In genomic region chr1:206612129-206612876, GRCh38 we compare ENCODE assay signal across 8 cellular contexts. TPM values are rescaled to one million over a fixed set of nuclear protein-coding genes. Genes with fewer than 3 reads are reported as not detected.
DNase-seq lines count a peak whose midpoint lies in the region; ATAC-seq, FAIRE-seq and TF ChIP-seq lines count a peak whose summit lies in the region.

Gene EIF2D, minus strand, starts transcription at chr1:206612465. Its CDS starts 123 bp downstream, at chr1:206612342.

- intact Hi-C loops in cardiac septum (cut with DNase I) = no loop called here
- intact Hi-C loops in posterior cingulate gyrus (cut with DNase I) = loop anchor here (5.0 kb wide), 1 partner anchor 60 kb away; no protein-coding TSS in a partner anchor

- peak; percentile 98 for DNase-seq in GM12891 (ENCODE audit: insufficient read length, low spot score)
- peak; percentile 86 for DNase-seq in NCI-H146 treated with DMSO at 0.1 percent for 48 hours (lab: John Stamatoyannopoulos, UW; ENCODE audit: unreplicated experiment)
- DNase-seq in T-helper 1 cell = peak; percentile 89 to 96 (median 90)
- peak; percentile 96 for DNase-seq in cardiac septum (ENCODE audit: low spot score)
- DNase-seq in posterior cingulate gyrus = peak; percentile 89 to 99 (median 94)
- peak; percentile 98 for DNase-seq in type B pancreatic cell (ENCODE audit: extremely low spot score, unreplicated experiment)

- H3K27ac Mint-ChIP-seq in type B pancreatic cell = peak within 1 kb of the TSS; percentile 93

- peaks cover 18% of the 10 kb centered on the region for H3K27me3 Mint-ChIP-seq in type B pancreatic cell

- H3K4me1 Mint-ChIP-seq in type B pancreatic cell (ENCODE audit: unreplicated experiment) = peaks cover 14% of the 10 kb centered on the region

- 4 to 6% (median 4%) methylated on average over 47 to 48 of the region's 48 CpGs for WGBS in adipose tissue, 3 donors

- peak; percentile 87 for ATAC-seq in HG02852 (IDR thresholded peaks at IDR 0.05; ENCODE audit: unreplicated experiment)

- peak within 1 kb of the TSS; percentile 72 for H3K27ac ChIP-seq in adipose tissue (ENCODE audit: low read depth, low read length)

- peak; percentile 96 for TF ChIP-seq POLR2A in GM12891 (IDR thresholded peaks at IDR 0.05; ENCODE audit: low read depth, low read length)

- H3K4me3 Mint-ChIP-seq in type B pancreatic cell = peak within 1 kb of the TSS; percentile 96

- FAIRE-seq in GM12891 (lab: Jason Lieb, UNC) = peak; percentile 95

- peaks cover 9% of the 10 kb centered on the region for H3K36me3 Mint-ChIP-seq in type B pancreatic cell

- peak; percentile 95 for TF ChIP-seq CTCF in type B pancreatic cell (conservative IDR thresholded peaks at IDR 0.05)

- H3K9me3 Mint-ChIP-seq in type B pancreatic cell = no peaks in the 10 kb centered on the region

TF ChIP-seq in GM12891, 5 proteins besides CTCF, POLR2A, EP300 and RAD21:
- TF ChIP-seq POLR2AphosphoS5 (IDR thresholded peaks at IDR 0.05; ENCODE audit: low read depth, low read length) (peak; percentile 91), TAF1 (IDR thresholded peaks at IDR 0.05; ENCODE audit: low read depth, low read length) (peak; percentile 99), POU2F2 (IDR thresholded peaks at IDR 0.05; ENCODE audit: low read depth, low read length) (peak; percentile 92), SPI1 (IDR thresholded peaks at IDR 0.05; ENCODE audit: low read depth, low read length) (no peak), PAX5 (IDR thresholded peaks at IDR 0.05; ENCODE audit: insufficient read depth, low read length, severe bottlenecking) (peak; percentile 71)

RNA-seq across cellular contexts. Expression of gene EIF2D, which starts in this region (rescaled TPM):
- 84.7 TPM for polyA plus RNA-seq in GM12891 (2012; ENCODE audit: low read depth, missing spikeins)
- polyA plus RNA-seq in adipose tissue = 10 to 100 TPM; 29.5 to 57.5 (median 42.1) TPM
- total RNA-seq in cardiac septum = 27.8 TPM
- 38.2 and 45.7 TPM in 2 replicates for total RNA-seq in type B pancreatic cell (ENCODE audit: low replicate concordance)

Comparison
In these comparisons a context has a peak if more than half of its experiments do, and no peak if none do; other contexts are left out.
1. Peak in every context shown above with its lines: DNase-seq, ATAC-seq and H3K27ac ChIP-seq.